Comparison of ENCODE assay signal across 1 cellular context in genomic region chr20:63009988-63010769, GRCh38.
A peak's percentile ranks its signal among the peaks of the same experiment; 100 is the strongest.
TF ChIP-seq lines count a peak whose summit lies in the region.

No MANE protein-coding gene starts in this region.

TF ChIP-seq in GM12878, 131 proteins besides CTCF, POLR2A, EP300 and RAD21 (continued from another document and continues in another):
- TF ChIP-seq MTA3 (IDR thresholded peaks at IDR 0.05; ENCODE audit: borderline replicate concordance, low read length) (peak; percentile 77; the same call in 1 of the 2 replicates), POLR2AphosphoS2 (IDR thresholded peaks at IDR 0.05; ENCODE audit: low read depth, low read length) (peak; percentile 33; the same call in 1 of the 2 replicates), FOS (IDR thresholded peaks at IDR 0.05; ENCODE audit: borderline replicate concordance, extremely low read depth, insufficient read length) (no peak), NFYA (IDR thresholded peaks at IDR 0.05; ENCODE audit: borderline replicate concordance, low read depth, low read length) (no peak), RAD51 (IDR thresholded peaks at IDR 0.05) (peak; percentile 80), MYB (IDR thresholded peaks at IDR 0.05; ENCODE audit: borderline replicate concordance, low read depth, low read length) (peak; percentile 57; the same call in 1 of the 2 replicates), SREBF2 (IDR thresholded peaks at IDR 0.05; ENCODE audit: low read length) (no peak), PAX5 (IDR thresholded peaks at IDR 0.05; ENCODE audit: borderline replicate concordance, low read depth, low read length) (peak; percentile 96), IKZF1 (conservative IDR thresholded peaks at IDR 0.05) (peak; percentile 96), EED (IDR thresholded peaks at IDR 0.05; ENCODE audit: low read depth) (peak; percentile 99), POU2F2 (IDR thresholded peaks at IDR 0.05; ENCODE audit: borderline replicate concordance, low read depth, low read length) (peak; percentile 97; the same call in 2 of the 3 replicates), BMI1 (IDR thresholded peaks at IDR 0.05; ENCODE audit: borderline replicate concordance) (peak; percentile 68; the same call in 1 of the 2 replicates), TAF1 (IDR thresholded peaks at IDR 0.05; ENCODE audit: borderline replicate concordance, low read depth, low read length) (peak; percentile 39; the same call in 1 of the 2 replicates), LARP7 (IDR thresholded peaks at IDR 0.05) (no peak), FOXM1 (IDR thresholded peaks at IDR 0.05; ENCODE audit: low read depth, low read length) (peak; percentile 98; the same call in 1 of the 2 replicates), CUX1 (IDR thresholded peaks at IDR 0.05; ENCODE audit: insufficient replicate concordance, low read depth, low read length) (peak; percentile 97), MLLT1 (IDR thresholded peaks at IDR 0.05) (0 out of 2 replicates have a peak, but pooled peaks have one; percentile 96), STAT3 (IDR thresholded peaks at IDR 0.05; ENCODE audit: low read depth, low read length) (0 out of 2 replicates have a peak, but pooled peaks have one; percentile 39), CREM (IDR thresholded peaks at IDR 0.05; ENCODE audit: low read depth) (peak; percentile 97), ASH2L (IDR thresholded peaks at IDR 0.05; ENCODE audit: borderline replicate concordance, low read depth) (no peak), TCF7 (IDR thresholded peaks at IDR 0.05; ENCODE audit: borderline replicate concordance) (0 out of 2 replicates have a peak, but pooled peaks have one; percentile 70), CHD2 (IDR thresholded peaks at IDR 0.05; ENCODE audit: borderline replicate concordance, low read depth, low read length) (peak; percentile 75; the same call in 1 of the 2 replicates), ZNF592 (IDR thresholded peaks at IDR 0.05) (peak; percentile 77), NR2F1 (conservative IDR thresholded peaks at IDR 0.05) (peak; percentile 67; the same call in 1 of the 2 replicates), SMARCA5 (IDR thresholded peaks at IDR 0.05) (peak; percentile 60; the same call in 1 of the 2 replicates), SPI1 (IDR thresholded peaks at IDR 0.05; ENCODE audit: borderline replicate concordance, insufficient read depth, low read depth, low read length) (0 out of 2 replicates have a peak, but pooled peaks have one; percentile 11), REST (IDR thresholded peaks at IDR 0.05; ENCODE audit: low read depth, low read length) (peak; percentile 58; the same call in 1 of the 2 replicates), NKRF (conservative IDR thresholded peaks at IDR 0.05) (no peak), YY1 (IDR thresholded peaks at IDR 0.05; ENCODE audit: low read depth, low read length) (peak; percentile 94), NR2C1 (IDR thresholded peaks at IDR 0.05) (no peak), ZBED1 (IDR thresholded peaks at IDR 0.05; ENCODE audit: borderline replicate concordance) (peak; percentile 92; the same call in 1 of the 2 replicates), BACH1 (IDR thresholded peaks at IDR 0.05; ENCODE audit: borderline replicate concordance) (peak; percentile 13; the same call in 1 of the 2 replicates), MEF2A (IDR thresholded peaks at IDR 0.05; ENCODE audit: insufficient read depth, low read depth, low read length) (peak; percentile 84), NR2C2 (IDR thresholded peaks at IDR 0.05; ENCODE audit: borderline replicate concordance, control insufficient read depth, insufficient read length, low read depth) (no peak), USF1 (IDR thresholded peaks at IDR 0.05; ENCODE audit: borderline replicate concordance, extremely low read length, insufficient read depth, low read depth, low read length) (peak; percentile 48), SP1 (IDR thresholded peaks at IDR 0.05; ENCODE audit: low read depth, low read length) (peak; percentile 79), SIN3A (IDR thresholded peaks at IDR 0.05; ENCODE audit: low read depth, low read length) (no peak), JUND (IDR thresholded peaks at IDR 0.05; ENCODE audit: low read depth, low read length) (peak; percentile 86), ZNF274 (IDR thresholded peaks at IDR 0.05; ENCODE audit: insufficient read depth, insufficient read length) (no peak), HDGF (IDR thresholded peaks at IDR 0.05) (no peak), KLF5 (IDR thresholded peaks at IDR 0.05; ENCODE audit: partially characterized antibody) (no peak), NBN (IDR thresholded peaks at IDR 0.05) (peak; percentile 95), KDM1A (IDR thresholded peaks at IDR 0.05; ENCODE audit: borderline replicate concordance) (no peak)
